Comparison of ENCODE assay signal across 9 cellular contexts in the genomic region with DNA sequence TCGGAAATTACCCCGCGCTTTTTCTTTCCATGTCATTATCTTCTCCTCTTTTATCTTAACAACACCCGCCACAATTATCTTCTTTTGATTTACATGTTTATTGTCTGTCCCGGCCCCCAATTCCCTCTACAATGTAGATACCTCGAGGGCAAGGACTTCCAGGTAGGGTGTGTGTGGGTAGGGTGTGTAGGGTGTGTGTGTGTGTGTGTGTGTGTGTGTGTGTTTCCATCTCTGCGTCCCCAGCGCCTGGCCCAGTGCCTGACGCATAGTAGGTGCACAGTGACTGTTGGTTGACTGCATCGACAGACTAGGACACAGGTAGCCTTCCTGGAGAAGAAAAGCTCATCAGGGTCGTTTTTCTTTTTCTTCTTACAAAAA.
DNase-seq lines count a peak whose midpoint lies in the region; ATAC-seq, FAIRE-seq and TF ChIP-seq lines count a peak whose summit lies in the region.
"Had no signal": no experiment of that assay in that cellular context is flagged by ENCODE, and none has a peak within 500 bp of the region (broad histone marks: within the 10 kb centered on the region; RNA-seq: fewer than 3 reads in every experiment).

No MANE protein-coding gene starts in this region.

- peak overlapping the region; percentile 83 for H3K9ac ChIP-seq in neural cell (ENCODE audit: low read length)

- no peaks in the 10 kb centered on the region for H3K9me3 Mint-ChIP-seq in endothelial cell (ENCODE audit: unreplicated experiment)

- TF ChIP-seq POLR2A in GM12892 (IDR thresholded peaks at IDR 0.05; ENCODE audit: low read depth, low read length): no peak

- H3K27ac ChIP-seq in ACC112 (ENCODE audit: low read depth, low read length) (no peak overlapping the region), neural cell (ENCODE audit: low read length) (no peak overlapping the region)

- TF ChIP-seq CTCF in endothelial cell (IDR thresholded peaks at IDR 0.05; ENCODE audit: unreplicated experiment) (no peak), neural cell (IDR thresholded peaks at IDR 0.05; ENCODE audit: poor library complexity, severe bottlenecking) (no peak)

- H3F3A ChIP-seq in neural cell (ENCODE audit: insufficient read depth, low read length, poor library complexity, severe bottlenecking): no peaks in the 10 kb centered on the region

- DNase-seq in NCI-H748 (lab: John Stamatoyannopoulos, UW; ENCODE audit: unreplicated experiment): peak; percentile 78
- no peak for DNase-seq in endothelial cell (ENCODE audit: low spot score)
- no peak for DNase-seq in GM12892 (ENCODE audit: insufficient read length)
- no peak for DNase-seq in NCI-H2107 treated with DMSO at 0.1 percent for 48 hours (lab: John Stamatoyannopoulos, UW; ENCODE audit: unreplicated experiment)
- DNase-seq in activated gamma-delta T cell treated with Interleukin-2 at 50 U/mL for 16 hours: no peak
- DNase-seq: activated CD4-positive, alpha-beta T cell treated with anti-CD3 and anti-CD28 coated beads, Interleukin-2, amount 50 U/mL, for 48 hours had no signal

- H2AFZ ChIP-seq in ACC112 (ENCODE audit: low read length, unreplicated experiment): no peak overlapping the region
- H2AFZ ChIP-seq in neural cell (ENCODE audit: low read depth, low read length): peak overlapping the region; percentile 21

- ATAC-seq in HG02852 (IDR thresholded peaks at IDR 0.05; ENCODE audit: unreplicated experiment): no peak

- H3K4me3 Mint-ChIP-seq in endothelial cell (ENCODE audit: unreplicated experiment): peak overlapping the region; percentile 92

- peaks cover 44% of the 10 kb centered on the region for H3K4me1 Mint-ChIP-seq in endothelial cell (ENCODE audit: unreplicated experiment)

- H3K36me3 ChIP-seq in ACC112 (ENCODE audit: insufficient read depth, low read length) (no peaks in the 10 kb centered on the region), neural cell (ENCODE audit: insufficient read depth, low read length) (no peaks in the 10 kb centered on the region)

- peak overlapping the region; percentile 57 for H3K27ac Mint-ChIP-seq in endothelial cell (ENCODE audit: unreplicated experiment)

- H3K79me2 ChIP-seq in ACC112 (ENCODE audit: control insufficient read depth, insufficient read depth, low read length, unreplicated experiment) (no peaks in the 10 kb centered on the region), neural cell (replicated peaks; ENCODE audit: insufficient read depth, low read length) (no peaks in the 10 kb centered on the region)

- peaks cover 10% of the 10 kb centered on the region for H3K27me3 Mint-ChIP-seq in endothelial cell (ENCODE audit: unreplicated experiment)

- no peak for TF ChIP-seq RAD21 in neural cell (conservative IDR thresholded peaks at IDR 0.05)

- no peaks in the 10 kb centered on the region for H3K9me3 ChIP-seq in neural cell (ENCODE audit: low read length)

- TF ChIP-seq EP300 in neural cell (conservative IDR thresholded peaks at IDR 0.05; ENCODE audit: poor library complexity, severe bottlenecking): no peak

- H3K4me3 ChIP-seq in ACC112 (ENCODE audit: low read depth, low read length) (peak overlapping the region; percentile 74), neural cell (ENCODE audit: low read length) (peak overlapping the region; percentile 97)

- no peak for FAIRE-seq in GM12892 (lab: Jason Lieb, UNC)

- H3K27me3 ChIP-seq in ACC112 (ENCODE audit: insufficient read depth, low read length) (peaks cover 53% of the 10 kb centered on the region), neural cell (ENCODE audit: insufficient read depth, low read depth, low read length) (peaks cover 5% of the 10 kb centered on the region)

- H3K9me2 ChIP-seq in neural cell (ENCODE audit: insufficient read depth, low read length): no peaks in the 10 kb centered on the region

- H3K4me1 ChIP-seq in ACC112 (ENCODE audit: control insufficient read depth, insufficient read depth, low read length, unreplicated experiment): peaks cover 2% of the 10 kb centered on the region

- no peak overlapping the region for H3K4me2 ChIP-seq in neural cell (ENCODE audit: low read length)

- peaks cover 15% of the 10 kb centered on the region for H3K36me3 Mint-ChIP-seq in endothelial cell (ENCODE audit: low read depth, unreplicated experiment)

- no peaks in the 10 kb centered on the region for H4K20me1 ChIP-seq in neural cell (ENCODE audit: insufficient read depth)

TF ChIP-seq in neural cell, 6 proteins besides CTCF, POLR2A, EP300 and RAD21:
- no peak for TF ChIP-seq POLR2AphosphoS5 (IDR thresholded peaks at IDR 0.05)
- TF ChIP-seq SMC3 (conservative IDR thresholded peaks at IDR 0.05; ENCODE audit: poor library complexity): no peak
- TF ChIP-seq MXI1 (conservative IDR thresholded peaks at IDR 0.05; ENCODE audit: poor library complexity, severe bottlenecking): no peak
- TF ChIP-seq REST (IDR thresholded peaks at IDR 0.05; ENCODE audit: borderline replicate concordance): no peak
- no peak for TF ChIP-seq TAF1 (IDR thresholded peaks at IDR 0.05; ENCODE audit: low read depth)
